9 cellular contexts compared by ENCODE assay signal in the genomic region with DNA sequence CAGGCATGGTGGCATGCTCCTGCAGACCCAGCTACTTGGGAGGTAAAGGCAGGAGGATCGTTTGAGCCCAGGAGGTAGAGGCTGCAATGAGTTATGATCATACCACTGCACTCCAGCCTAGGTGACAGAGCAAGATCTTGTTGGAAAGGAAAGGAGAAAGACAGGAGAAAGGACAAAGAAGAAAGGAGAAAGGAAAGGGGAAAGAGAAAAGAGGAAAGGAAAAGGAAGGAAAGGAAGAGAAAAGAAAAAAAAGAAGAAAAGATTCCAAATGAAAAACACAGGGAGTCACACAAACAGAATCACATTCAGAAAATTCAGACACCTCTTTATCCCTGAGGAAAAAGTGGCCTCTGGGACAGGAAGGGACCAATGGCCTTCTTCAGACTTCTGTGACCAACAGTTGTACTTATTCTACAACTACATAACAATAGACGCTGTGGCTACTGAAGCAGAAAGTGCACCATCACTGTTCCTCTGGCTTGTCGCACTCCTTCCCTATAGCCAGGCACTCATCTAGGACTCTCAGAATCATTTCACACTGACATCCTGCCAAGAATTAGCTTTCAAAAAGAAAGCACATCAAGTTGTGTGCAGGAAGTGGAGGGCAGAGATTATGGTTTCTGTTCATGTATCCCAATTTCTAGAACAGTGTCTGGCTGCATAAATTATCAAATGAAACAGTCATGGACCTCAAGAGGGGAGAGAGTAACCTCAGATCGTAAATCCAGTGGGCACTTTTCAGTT.
DNase-seq lines count a peak whose midpoint lies in the region; ATAC-seq and TF ChIP-seq lines count a peak whose summit lies in the region.
"Had no signal": no experiment of that assay in that cellular context is flagged by ENCODE, and none has a peak within 500 bp of the region (broad histone marks: within the 10 kb centered on the region; RNA-seq: fewer than 3 reads in every experiment).

No MANE protein-coding gene starts in this region.

- no peak overlapping the region for H3K4me3 Mint-ChIP-seq in nephron

- peaks cover 43% of the 10 kb centered on the region for H4K20me1 ChIP-seq in OCI-LY3 (ENCODE audit: insufficient read depth, low read length)

- peaks cover 13% of the 10 kb centered on the region for H3K4me1 Mint-ChIP-seq in nephron

- no peaks in the 10 kb centered on the region for H3K27me3 Mint-ChIP-seq in nephron (ENCODE audit: low read depth)

- H3K4me3 ChIP-seq in OCI-LY3 (ENCODE audit: low read length) (peak overlapping the region; percentile 57), brain microvascular endothelial cell (ENCODE audit: low read depth, low read length) (no peak overlapping the region)
- H3K4me3 ChIP-seq: A549 had no signal

- no peaks in the 10 kb centered on the region for H3K9me3 ChIP-seq in OCI-LY3 (ENCODE audit: insufficient read depth, low read length)
- H3K9me3 ChIP-seq: A549 had no signal

- DNase-seq in NOMO-1 treated with DMSO at 0.1 percent for 48 hours (lab: John Stamatoyannopoulos, UW; ENCODE audit: unreplicated experiment) = peak; percentile 21
- DNase-seq in NOMO-1 treated with dmso at 0.1 percent for 144 hours (lab: John Stamatoyannopoulos, UW; ENCODE audit: unreplicated experiment) = no peak
- no peak for DNase-seq in DMS 273 (lab: John Stamatoyannopoulos, UW; ENCODE audit: unreplicated experiment)
- no peak for DNase-seq in brain microvascular endothelial cell
- DNase-seq in ACHN = no peak

- peaks cover 61% of the 10 kb centered on the region for H3K4me1 ChIP-seq in OCI-LY3 (ENCODE audit: low read length)

- peak overlapping the region; percentile 78 for H3K4me2 ChIP-seq in OCI-LY3 (ENCODE audit: low read length)
- H3K4me2 ChIP-seq: A549 had no signal

- H3K36me3 ChIP-seq in OCI-LY3 (replicated peaks; ENCODE audit: low read depth, low read length) = peaks cover 23% of the 10 kb centered on the region
- no peaks in the 10 kb centered on the region for H3K36me3 ChIP-seq in brain microvascular endothelial cell (replicated peaks)

- in situ Hi-C loops in brain microvascular endothelial cell (cut with HindIII; ENCODE audit: low pct_ligation_motif_present, low sequenced_read_pairs) = no loop called here
- in situ Hi-C loops in ACHN (cut with HindIII; ENCODE audit: low pct_ligation_motif_present, low pct_unique_long_range_greater_than_20kb, low sequenced_read_pairs) = no loop called here

- H3K27ac Mint-ChIP-seq in nephron = peak overlapping the region in 2 of 3 experiments; percentile 20 to 24

- H3K27ac ChIP-seq in OCI-LY3 (ENCODE audit: low read length) (peak overlapping the region; percentile 90), brain microvascular endothelial cell (no peak overlapping the region)
- H3K27ac ChIP-seq: A549 had no signal

- peaks cover 98% of the 10 kb centered on the region for H3K79me2 ChIP-seq in OCI-LY3 (ENCODE audit: low read length)

- no peaks in the 10 kb centered on the region for H3K27me3 ChIP-seq in OCI-LY3 (ENCODE audit: low read depth, low read length)
- H3K27me3 ChIP-seq in brain microvascular endothelial cell (replicated peaks) = no peaks in the 10 kb centered on the region

- H3K36me3 Mint-ChIP-seq in nephron (ENCODE audit: low read depth) = peaks cover 4% of the 10 kb centered on the region

- TF ChIP-seq CTCF in OCI-LY3 (IDR thresholded peaks at IDR 0.05; ENCODE audit: low read depth, low read length) (no peak), nephron (IDR thresholded peaks at IDR 0.05; ENCODE audit: unreplicated experiment in 3 of 3) (no peak), brain microvascular endothelial cell (IDR thresholded peaks at IDR 0.05; ENCODE audit: low read depth, low read length, missing control alignments) (no peak)

- peak; percentile 73 for ATAC-seq in GM21723 (IDR thresholded peaks at IDR 0.05; ENCODE audit: unreplicated experiment)
- ATAC-seq: A549 had no signal

- H3K9ac ChIP-seq in OCI-LY3 (ENCODE audit: low read length) = peak overlapping the region; percentile 41

- no peak overlapping the region for H2AFZ ChIP-seq in OCI-LY3 (ENCODE audit: low read depth, low read length)

- no peaks in the 10 kb centered on the region for H3K9me3 Mint-ChIP-seq in nephron
